Comparison of ENCODE assay signal across 16 cellular contexts in genomic region chr5:14929293-14930065, GRCh38.
"Had no signal": no experiment of that assay in that cellular context is flagged by ENCODE, and none has a peak within 500 bp of the region (broad histone marks: within the 10 kb centered on the region; RNA-seq: fewer than 3 reads in every experiment).

No MANE protein-coding gene starts in this region.

- H3K36me3 Mint-ChIP-seq: activated naive CD8-positive, alpha-beta T cell had no signal

- H3K9me3 Mint-ChIP-seq: nephron; stimulated activated naive CD8-positive, alpha-beta T cell treated with anti-CD3 and anti-CD28 coated beads, Interleukin-15, Interleukin-2, amounts not matched to agents 100 ng/mL and 50 ng/mL, for 24 hours; T-helper 1 cell treated with Interleukin-12 subunit alpha and Interleukin-12 subunit beta and Interleukin-4 antibody, amounts not matched to agents 30 μg/mL and 1 μg/mL, for 36 hours had no signal

- H3K4me3 Mint-ChIP-seq: activated naive CD8-positive, alpha-beta T cell; nephron; stimulated activated naive CD8-positive, alpha-beta T cell treated with anti-CD3 and anti-CD28 coated beads, Interleukin-15, Interleukin-2, amounts not matched to agents 100 ng/mL and 50 ng/mL, for 24 hours; T-helper 1 cell treated with Interleukin-12 subunit alpha and Interleukin-12 subunit beta and Interleukin-4 antibody, amounts not matched to agents 30 μg/mL and 1 μg/mL, for 36 hours had no signal

- DNase-seq: activated CD4-positive, alpha-beta T cell treated with anti-CD3 and anti-CD28 coated beads, Interleukin-2, amount 50 U/mL, for 1 hour; activated CD4-positive, CD25-positive, alpha-beta regulatory T cell; activated effector memory CD4-positive, alpha-beta T cell treated with Interleukin-2 at 50 U/mL for 16 hours; activated T-cell treated with anti-CD3 and anti-CD28 coated beads, Interleukin-2, amount 50 U/mL, for 1 hour; left lung; mesenchymal stem cell; ovary; stimulated activated CD4-positive, alpha-beta T cell treated with anti-CD3 and anti-CD28 coated beads, Interleukin-4, amount 100 ng/mL, for 1 hour; stimulated activated CD8-positive, alpha-beta memory T cell treated with anti-CD3 and anti-CD28 coated beads, Interleukin-4, amount 100 ng/mL, for 48 hours; upper lobe of right lung had no signal

- H3K27me3 ChIP-seq: breast epithelium, foreskin keratinocyte, left lung, ovary, upper lobe of right lung had no signal

- H3K4me3 ChIP-seq: breast epithelium, left lung, ovary, upper lobe of right lung had no signal

- H3K27me3 Mint-ChIP-seq: activated naive CD8-positive, alpha-beta T cell; stimulated activated naive CD8-positive, alpha-beta T cell treated with anti-CD3 and anti-CD28 coated beads, Interleukin-15, Interleukin-2, amounts not matched to agents 100 ng/mL and 50 ng/mL, for 24 hours had no signal

- H3K27ac Mint-ChIP-seq: activated naive CD8-positive, alpha-beta T cell; stimulated activated naive CD8-positive, alpha-beta T cell treated with anti-CD3 and anti-CD28 coated beads, Interleukin-15, Interleukin-2, amounts not matched to agents 100 ng/mL and 50 ng/mL, for 24 hours; T-helper 1 cell treated with Interleukin-12 subunit alpha and Interleukin-12 subunit beta and Interleukin-4 antibody, amounts not matched to agents 30 μg/mL and 1 μg/mL, for 36 hours had no signal

- H3K9me3 ChIP-seq: breast epithelium, left lung, ovary, upper lobe of right lung had no signal

- H3K4me1 ChIP-seq: breast epithelium had no signal

- H3K36me3 ChIP-seq: breast epithelium, left lung, ovary, upper lobe of right lung had no signal

- H3K27ac ChIP-seq: breast epithelium, foreskin keratinocyte, left lung, ovary, upper lobe of right lung had no signal
